ENCODE assay signal across 23 cellular contexts in genomic region chr4:112982677-112983076, GRCh38.
DNase-seq lines count a peak whose midpoint lies in the region; ATAC-seq and TF ChIP-seq lines count a peak whose summit lies in the region.
"Had no signal": no experiment of that assay in that cellular context is flagged by ENCODE, and none has a peak within 500 bp of the region (broad histone marks: within the 10 kb centered on the region; RNA-seq: fewer than 3 reads in every experiment).

No MANE protein-coding gene starts in this region.

- no peaks in the 10 kb centered on the region for H3K4me1 ChIP-seq in SK-N-SH (ENCODE audit: control insufficient read depth in 1 of 2, insufficient read depth in 2 of 2, low read depth in 1 of 2, low read length in 1 of 2)
- H3K4me1 ChIP-seq: gastroesophageal sphincter, psoas muscle had no signal

- no peak for TF ChIP-seq EP300 in SK-N-SH (IDR thresholded peaks at IDR 0.05; ENCODE audit: borderline replicate concordance in 1 of 2, low read depth in 1 of 2, low read length in 1 of 2)

- H3K9me3 ChIP-seq in SK-N-SH: no peaks in the 10 kb centered on the region
- H3K9me3 ChIP-seq: gastroesophageal sphincter, psoas muscle had no signal

- DNase-seq in SK-N-SH (no peak), cardiac fibroblast (ENCODE audit: low read depth in 2 of 2) (peak; percentile 3 to 13), fibroblast of villous mesenchyme (ENCODE audit: low read depth) (peak; percentile 13), superior temporal gyrus (ENCODE audit: extremely low spot score) (peak; percentile 62), amniotic stem cell (lab: John Stamatoyannopoulos, UW) (no peak), NCI-H1105 (lab: John Stamatoyannopoulos, UW) (no peak)
- DNase-seq: activated CD4-positive, alpha-beta T cell treated with anti-CD3 and anti-CD28 coated beads, Interleukin-2, amount 50 U/mL, for 4 hours; aorta; CD4-positive, alpha-beta memory T cell; cerebellar nuclear complex; effector memory CD8-positive, alpha-beta T cell; left colon; NCI-H1092 treated with DMSO at 0.1 percent for 48 hours; NCI-H524; psoas muscle; Right ventricle myocardium superior; T-helper 17 cell had no signal

- no peak for ATAC-seq in SK-N-SH treated with all-trans-retinoic acid at 6 μM for 48 hours
- ATAC-seq in GM21447 (IDR thresholded peaks at IDR 0.05; ENCODE audit: unreplicated experiment): no peak
- ATAC-seq: effector memory CD8-positive, alpha-beta T cell; gastroesophageal sphincter; left colon; natural killer cell treated with Interleukin-12 subunit alpha and Interleukin-12 subunit beta and Interleukin-15 and Interleukin-18, amount 100 ng/mL, for 72 hours; psoas muscle; T-helper 17 cell had no signal

- no peak for TF ChIP-seq RAD21 in SK-N-SH (IDR thresholded peaks at IDR 0.05; ENCODE audit: low read length)

- H3K9me2 ChIP-seq in SK-N-SH: no peaks in the 10 kb centered on the region

- no peaks in the 10 kb centered on the region for H3K79me2 ChIP-seq in SK-N-SH (ENCODE audit: insufficient read depth)

- no peak overlapping the region for H3K4me2 ChIP-seq in SK-N-SH
- H3K4me2 ChIP-seq: KMS-11 had no signal

- no peak overlapping the region for H3K4me3 ChIP-seq in SK-N-SH (ENCODE audit: low read depth in 2 of 2, low read length in 1 of 2)
- H3K4me3 ChIP-seq in cardiac fibroblast (replicated peaks in 1 of 2; ENCODE audit: low read depth in 2 of 2, low read length in 2 of 2): no peak overlapping the region
- H3K4me3 ChIP-seq in fibroblast of villous mesenchyme (ENCODE audit: low read depth, low read length): no peak overlapping the region
- H3K4me3 ChIP-seq: gastroesophageal sphincter, psoas muscle had no signal

- TF ChIP-seq CTCF in SK-N-SH (IDR thresholded peaks at IDR 0.05) (peak; percentile 19), cardiac fibroblast (IDR thresholded peaks at IDR 0.05; ENCODE audit: low read depth, low read length) (peak; percentile 9), fibroblast of villous mesenchyme (IDR thresholded peaks at IDR 0.05; ENCODE audit: insufficient read depth, low read depth, low read length) (peak; percentile 15)

- no peak overlapping the region for H3K9ac ChIP-seq in SK-N-SH
- H3K9ac ChIP-seq: KMS-11 had no signal

- H3F3A ChIP-seq in SK-N-SH (replicated peaks; ENCODE audit: insufficient read depth): no peaks in the 10 kb centered on the region

- 94% methylated on average over 2 of the region's 2 CpGs for WGBS in SK-N-SH (ENCODE audit: low lambda C conversion rate)

- CTCF ChIA-PET in SK-N-SH (lab: Yijun Ruan, JAX): interaction anchor here (1.2 to 1.3 kb wide), 2 partner anchors 25 to 31 kb away, joined by 3 to 4 read pairs; no protein-coding TSS in a partner anchor

- H2AFZ ChIP-seq in SK-N-SH (ENCODE audit: low read depth): no peak overlapping the region

- no peak overlapping the region for H3K27ac ChIP-seq in SK-N-SH (ENCODE audit: low read depth in 2 of 2, low read length in 1 of 2)
- H3K27ac ChIP-seq: gastroesophageal sphincter, KMS-11, psoas muscle, VCaP had no signal

- no peaks in the 10 kb centered on the region for H3K36me3 ChIP-seq in SK-N-SH (replicated peaks in 1 of 2; ENCODE audit: control insufficient read depth in 1 of 2, insufficient read depth in 2 of 2, low read length in 1 of 2)
- H3K36me3 ChIP-seq: gastroesophageal sphincter had no signal

- H3K27me3 ChIP-seq in SK-N-SH (ENCODE audit: insufficient read depth): no peaks in the 10 kb centered on the region
- H3K27me3 ChIP-seq: gastroesophageal sphincter had no signal

- H4K20me1 ChIP-seq in SK-N-SH (ENCODE audit: insufficient read depth): no peaks in the 10 kb centered on the region

- POLR2A ChIA-PET in SK-N-SH (lab: Yijun Ruan, JAX): no interaction called here

TF ChIP-seq in SK-N-SH, 30 proteins besides CTCF, POLR2A, EP300 and RAD21:
- TF ChIP-seq POLR2AphosphoS5 (IDR thresholded peaks at IDR 0.05; ENCODE audit: low read depth, low read length) (no peak), YY1 (IDR thresholded peaks at IDR 0.05; ENCODE audit: low read depth) (no peak), RXRA (IDR thresholded peaks at IDR 0.05; ENCODE audit: borderline replicate concordance, low read depth) (no peak), NRF1 (IDR thresholded peaks at IDR 0.05; ENCODE audit: low read depth, low read length) (no peak)
TF ChIP-seq in SK-N-SH: peak in this region for 0.

TF ChIP-seq in SK-N-SH treated with all-trans-retinoic acid at 6 μM for 48 hours, 23 proteins besides CTCF, POLR2A, EP300 and RAD21:
- TF ChIP-seq CSDC2 (CRISPR knock-in tag; IDR thresholded peaks at IDR 0.05): no peak
- TF ChIP-seq CSRNP3 (CRISPR knock-in tag; IDR thresholded peaks at IDR 0.05): no peak
- no peak for TF ChIP-seq ZNF565 (CRISPR knock-in tag; conservative IDR thresholded peaks at IDR 0.05; ENCODE audit: low read depth)
- no peak for TF ChIP-seq PPARA (CRISPR knock-in tag; IDR thresholded peaks at IDR 0.05; ENCODE audit: borderline replicate concordance)
- TF ChIP-seq OSR1 (CRISPR knock-in tag; IDR thresholded peaks at IDR 0.05): no peak
TF ChIP-seq in SK-N-SH treated with all-trans-retinoic acid at 6 μM for 48 hours: peak in this region for 0.

Comparison
In these comparisons a context has a peak if more than half of its experiments do, and no peak if none do; other contexts are left out.
1. DNase-seq: peak in cardiac fibroblast (2 of 2), fibroblast of villous mesenchyme (single experiment) and superior temporal gyrus (single experiment); none in SK-N-SH (single experiment), amniotic stem cell (single experiment) and NCI-H1105 (single experiment).
2. Peak in every context shown above with its lines, with median percentiles within 50 percentile points of each other: CTCF ChIP-seq.